In the genomic region with DNA sequence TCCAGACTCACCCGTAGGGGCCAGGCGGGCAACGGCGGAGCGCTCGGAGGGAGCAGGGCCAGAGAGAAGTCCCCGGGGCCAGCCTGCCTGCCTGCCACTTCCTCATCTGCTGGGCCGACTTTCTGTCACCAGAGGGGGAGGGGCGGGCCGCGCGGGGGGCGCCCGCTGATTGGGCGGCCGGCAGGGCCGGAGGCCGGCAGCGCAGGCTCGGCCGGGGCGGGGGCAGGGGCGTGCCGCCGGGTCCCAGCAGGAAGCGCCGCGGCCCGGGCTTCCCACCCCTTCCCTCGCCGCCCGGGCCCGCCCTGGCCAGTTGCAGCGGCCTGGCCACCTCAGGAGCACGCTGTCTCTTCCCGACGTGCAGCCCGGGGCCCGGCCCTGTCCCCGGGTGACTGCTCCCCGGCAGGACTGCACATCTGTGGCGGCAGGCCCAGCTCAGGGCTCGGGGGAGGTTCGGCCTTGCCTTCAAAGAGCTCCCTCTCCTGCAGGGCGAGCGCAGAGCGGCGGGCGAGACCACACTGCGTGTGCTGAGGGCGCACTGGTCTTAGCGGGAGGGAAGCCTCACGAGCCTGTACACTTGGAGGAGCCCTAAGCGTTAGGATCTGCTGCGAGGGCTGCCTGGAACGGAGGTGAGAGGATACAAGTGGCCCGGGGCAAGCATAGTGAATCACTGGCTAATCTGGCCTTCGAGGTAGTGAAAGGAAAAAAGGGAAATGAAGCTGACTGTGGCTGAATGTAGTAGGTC, we compare ENCODE assay signal across 8 cellular contexts. TPM values are rescaled to one million over a fixed set of nuclear protein-coding genes. Genes with fewer than 3 reads are reported as not detected.
DNase-seq lines count a peak whose midpoint lies in the region; ATAC-seq and TF ChIP-seq lines count a peak whose summit lies in the region.

A gene (minus strand): TSS at position 108 of the 742 bp plus-strand sequence. CDS start 2,402 bp downstream, outside the sequence.

- H3K4me1 ChIP-seq in cardiac muscle cell (ENCODE audit: low read depth) = peaks cover 22% of the 10 kb centered on the region

- H3K9me3 ChIP-seq in SU-DHL-6 (ENCODE audit: insufficient read depth, low read length) = no peaks in the 10 kb centered on the region
- no peaks in the 10 kb centered on the region for H3K9me3 ChIP-seq in cardiac muscle cell (ENCODE audit: low read depth)

- peak within 1 kb of the TSS; percentile 86 for H3K4me2 ChIP-seq in SU-DHL-6 (ENCODE audit: low read depth, low read length, poor library complexity, severe bottlenecking)

- H3K36me3 ChIP-seq in SU-DHL-6 (ENCODE audit: low read length) (no peaks in the 10 kb centered on the region), cardiac muscle cell (peaks cover 18% of the 10 kb centered on the region)

- H3K27me3 ChIP-seq in SU-DHL-6 (ENCODE audit: low read length) = no peaks in the 10 kb centered on the region
- H3K27me3 ChIP-seq in cardiac muscle cell = no peaks in the 10 kb centered on the region

- DNase-seq in GM12865 (ENCODE audit: low read depth) (peak; percentile 95), NCI-H1417 (lab: John Stamatoyannopoulos, UW) (peak; percentile 84 to 95 (median 91)), cardiac muscle cell (ENCODE audit: low read depth in 1 of 2, low spot score in 1 of 2) (peak; percentile 90 to 95), posterior cingulate gyrus (peak; percentile 78 to 98 (median 84)), type B pancreatic cell (ENCODE audit: extremely low spot score, unreplicated experiment) (peak; percentile 91)
- peak; percentile 81 for DNase-seq in activated naive CD8-positive, alpha-beta T cell treated with anti-CD3 and anti-CD28 coated beads, Interleukin-2, amount 50 U/mL, for 16 hours (ENCODE audit: low read depth, low spot score)

- H3K4me3 Mint-ChIP-seq in type B pancreatic cell = peak within 1 kb of the TSS; percentile 90

- peak within 1 kb of the TSS; percentile 91 for H3K27ac Mint-ChIP-seq in type B pancreatic cell

- peak; percentile 76 for ATAC-seq in HG02642 (IDR thresholded peaks at IDR 0.05; ENCODE audit: poor library complexity, unreplicated experiment)

- H3K4me3 ChIP-seq in GM12865 (ENCODE audit: low read depth, low read length) (peak within 1 kb of the TSS; percentile 70), SU-DHL-6 (ENCODE audit: insufficient read depth, low read length, poor library complexity, severe bottlenecking) (peak within 1 kb of the TSS; percentile 98), cardiac muscle cell (peak within 1 kb of the TSS; percentile 67)

- peak within 1 kb of the TSS; percentile 94 for H3K9ac ChIP-seq in SU-DHL-6 (ENCODE audit: low read length)

- no peaks in the 10 kb centered on the region for H3K9me2 ChIP-seq in SU-DHL-6 (replicated peaks; ENCODE audit: insufficient read depth, low read length)

- H3K79me2 ChIP-seq in SU-DHL-6 (ENCODE audit: insufficient read depth, low read length) = peaks cover 28% of the 10 kb centered on the region

- peak within 1 kb of the TSS; percentile 58 for H2AFZ ChIP-seq in SU-DHL-6 (ENCODE audit: low read depth, low read length, severe bottlenecking)

- H3K9me3 Mint-ChIP-seq in type B pancreatic cell = no peaks in the 10 kb centered on the region

- H3K36me3 Mint-ChIP-seq in type B pancreatic cell = peaks cover 25% of the 10 kb centered on the region

- intact Hi-C loops in posterior cingulate gyrus (cut with DNase I) = no loop called here

- peak; percentile 20 for TF ChIP-seq CTCF in GM12865 (IDR thresholded peaks at IDR 0.05; ENCODE audit: insufficient read depth, low read depth, low read length, missing control alignments)
- no peak for TF ChIP-seq CTCF in SU-DHL-6 (IDR thresholded peaks at IDR 0.05; ENCODE audit: insufficient read depth, low read length, poor library complexity, severe bottlenecking)
- peak; percentile 36 for TF ChIP-seq CTCF in cardiac muscle cell (IDR thresholded peaks at IDR 0.05; ENCODE audit: low read depth, low read length)
- peak; percentile 35 for TF ChIP-seq CTCF in type B pancreatic cell (conservative IDR thresholded peaks at IDR 0.05)

- peaks cover 22% of the 10 kb centered on the region for H3K4me1 Mint-ChIP-seq in type B pancreatic cell (ENCODE audit: unreplicated experiment)

- no peaks in the 10 kb centered on the region for H4K20me1 ChIP-seq in SU-DHL-6 (ENCODE audit: low read depth, low read length)

- H3K27me3 Mint-ChIP-seq in type B pancreatic cell = no peaks in the 10 kb centered on the region

- peaks cover 14% of the 10 kb centered on the region for H3F3A ChIP-seq in SU-DHL-6 (ENCODE audit: insufficient read depth)

- H3K27ac ChIP-seq in SU-DHL-6 (ENCODE audit: low read depth, low read length) (peak within 1 kb of the TSS; percentile 84), cardiac muscle cell (peak within 1 kb of the TSS; percentile 92)

RNA-seq across cellular contexts. Expression of the gene that starts here (rescaled TPM):
- total RNA-seq in cardiac muscle cell (18.5 and 24.1 TPM in 2 replicates), type B pancreatic cell (ENCODE audit: low replicate concordance) (52.2 and 124 TPM in 2 replicates)
- 38.6 and 50.0 TPM in 2 replicates for polyA plus RNA-seq in cardiac muscle cell

Comparison
In these comparisons a context has a peak if more than half of its experiments do, and no peak if none do; other contexts are left out.
1. Peak in every context shown above with its lines: DNase-seq, ATAC-seq, H3K4me3 ChIP-seq and H3K27ac ChIP-seq.